10 cellular contexts compared by ENCODE assay signal in genomic region chr7:91759205-91759863, GRCh38.
DNase-seq lines count a peak whose midpoint lies in the region; TF ChIP-seq lines count a peak whose summit lies in the region.
"Had no signal": no experiment of that assay in that cellular context is flagged by ENCODE, and none has a peak within 500 bp of the region (broad histone marks: within the 10 kb centered on the region; RNA-seq: fewer than 3 reads in every experiment).

No MANE protein-coding gene starts in this region.

- H3K4me3 ChIP-seq in foreskin fibroblast (ENCODE audit: low read depth in 1 of 2, low read length in 2 of 2) (no peak overlapping the region), skeletal muscle satellite cell (ENCODE audit: low read length) (no peak overlapping the region)
- H3K4me3 ChIP-seq: upper lobe of left lung had no signal

- no peaks in the 10 kb centered on the region for H3K36me3 ChIP-seq in skeletal muscle satellite cell (ENCODE audit: insufficient read depth, low read length)
- H3K36me3 ChIP-seq: upper lobe of left lung had no signal

- H3K9me3 ChIP-seq in skeletal muscle satellite cell (replicated peaks; ENCODE audit: low read length): no peaks in the 10 kb centered on the region

- no peak overlapping the region for H3K9ac ChIP-seq in skeletal muscle satellite cell (ENCODE audit: low read depth, low read length)

- no peaks in the 10 kb centered on the region for H3K27me3 ChIP-seq in skeletal muscle satellite cell (ENCODE audit: control insufficient read depth, insufficient read depth, low read length)
- H3K27me3 ChIP-seq: upper lobe of left lung had no signal

- DNase-seq in DMS153 (lab: John Stamatoyannopoulos, UW) (peak; percentile 80), DMS153 treated with DMSO at 0.1 percent for 48 hours (lab: John Stamatoyannopoulos, UW; ENCODE audit: unreplicated experiment) (no peak), SW480 (ENCODE audit: low spot score) (peak; percentile 62), foreskin fibroblast (peak; percentile 6 to 68), NCI-H187 treated with DMSO at 0.1 percent for 48 hours (lab: John Stamatoyannopoulos, UW) (no peak), NCI-H2171 treated with DMSO at 0.1 percent for 48 hours (lab: John Stamatoyannopoulos, UW) (no peak)
- no peak for DNase-seq in activated naive CD4-positive, alpha-beta T cell treated with anti-CD3 and anti-CD28 coated beads, Interleukin-2, amount 50 U/mL, for 16 hours
- DNase-seq: 8988T had no signal

- TF ChIP-seq CTCF in foreskin fibroblast (IDR thresholded peaks at IDR 0.05; ENCODE audit: low read depth, low read length): no peak

- peaks cover 7% of the 10 kb centered on the region for H3K4me1 ChIP-seq in skeletal muscle satellite cell (ENCODE audit: control insufficient read depth, insufficient read depth, low read length)

- H3K4me2 ChIP-seq in skeletal muscle satellite cell (ENCODE audit: low read length): peak overlapping the region; percentile 15

Comparison
In these comparisons a context has a peak if more than half of its experiments do, and no peak if none do; other contexts are left out.
1. DNase-seq: peak in DMS153 (single experiment), SW480 (single experiment) and foreskin fibroblast (2 of 2); none in DMS153 treated with DMSO at 0.1 percent for 48 hours (single experiment), NCI-H187 treated with DMSO at 0.1 percent for 48 hours (single experiment), activated naive CD4-positive, alpha-beta T cell treated with anti-CD3 and anti-CD28 coated beads, Interleukin-2, amount 50 U/mL, for 16 hours (single experiment) and NCI-H2171 treated with DMSO at 0.1 percent for 48 hours (single experiment).